Comparison of ENCODE assay signal across 20 cellular contexts in genomic region chr7:24119852-24120251, GRCh38.
"Had no signal": no experiment of that assay in that cellular context is flagged by ENCODE, and none has a peak within 500 bp of the region (broad histone marks: within the 10 kb centered on the region; RNA-seq: fewer than 3 reads in every experiment).

No MANE protein-coding gene starts in this region.

- H3K36me3 Mint-ChIP-seq: stimulated activated naive B cell treated with anti-CD40 and anti-IgM and Interleukin-4, amounts not matched to agents 10 μg/mL and 1 μg/mL and 100 μg/mL, for 72 hours had no signal

- H3K27ac Mint-ChIP-seq: dendritic cell treated with granulocyte-macrophage colony-stimulating factor and Interleukin-4, amounts not matched to agents 40 ng/mL and 50 ng/mL, for 4 days; effector memory CD8-positive, alpha-beta T cell; nephron; stimulated activated naive B cell treated with anti-CD40 and anti-IgM and Interleukin-4, amounts not matched to agents 10 μg/mL and 1 μg/mL and 100 μg/mL, for 72 hours; stimulated activated naive CD8-positive, alpha-beta T cell treated with anti-CD3 and anti-CD28 coated beads, Interleukin-15, amount 100 ng/mL, for 72 hours had no signal

- H3K27me3 Mint-ChIP-seq: dendritic cell treated with granulocyte-macrophage colony-stimulating factor and Interleukin-4, amounts not matched to agents 40 ng/mL and 50 ng/mL, for 4 days had no signal

- ATAC-seq: effector memory CD8-positive, alpha-beta T cell; left colon; left ventricle myocardium superior; psoas muscle; sciatic nerve; stimulated activated naive B cell treated with anti-CD40 and anti-IgM and Interleukin-4, amounts not matched to agents 10 μg/mL and 1 μg/mL and 100 μg/mL, for 72 hours; stimulated activated naive CD8-positive, alpha-beta T cell treated with anti-CD3 and anti-CD28 coated beads, Interleukin-15, amount 100 ng/mL, for 72 hours; upper lobe of right lung had no signal

- H3K9me3 Mint-ChIP-seq: dendritic cell treated with granulocyte-macrophage colony-stimulating factor and Interleukin-4, amounts not matched to agents 40 ng/mL and 50 ng/mL, for 4 days; effector memory CD8-positive, alpha-beta T cell; nephron; stimulated activated naive B cell treated with anti-CD40 and anti-IgM and Interleukin-4, amounts not matched to agents 10 μg/mL and 1 μg/mL and 100 μg/mL, for 72 hours; stimulated activated naive CD8-positive, alpha-beta T cell treated with anti-CD3 and anti-CD28 coated beads, Interleukin-15, amount 100 ng/mL, for 72 hours had no signal

- DNase-seq: effector memory CD8-positive, alpha-beta T cell; erythroblast; foreskin melanocyte; left colon; left ventricle myocardium superior; mesenchymal stem cell; midbrain; psoas muscle; retina; spleen; stimulated activated CD4-positive, alpha-beta T cell treated with anti-CD3 and anti-CD28 coated beads, Interleukin-15, amount 100 ng/mL, for 24 hours; stimulated activated CD4-positive, alpha-beta T cell treated with anti-CD3 and anti-CD28 coated beads, Interleukin-1b, Interleukin-23, amount 100 ng/mL, for 48 hours; stimulated activated CD4-positive, alpha-beta T cell treated with anti-CD3 and anti-CD28 coated beads, Interleukin-4, amount 100 ng/mL, for 4 hours; stimulated activated naive B cell treated with anti-CD40 and anti-IgM and Interleukin-4, amounts not matched to agents 10 μg/mL and 1 μg/mL and 100 μg/mL, for 72 hours; stimulated activated naive CD8-positive, alpha-beta T cell treated with anti-CD3 and anti-CD28 coated beads, Interleukin-15, amount 100 ng/mL, for 72 hours; testis; upper lobe of right lung had no signal

- H3K4me3 Mint-ChIP-seq: dendritic cell treated with granulocyte-macrophage colony-stimulating factor and Interleukin-4, amounts not matched to agents 40 ng/mL and 50 ng/mL, for 4 days; effector memory CD8-positive, alpha-beta T cell; nephron; stimulated activated naive B cell treated with anti-CD40 and anti-IgM and Interleukin-4, amounts not matched to agents 10 μg/mL and 1 μg/mL and 100 μg/mL, for 72 hours; stimulated activated naive CD8-positive, alpha-beta T cell treated with anti-CD3 and anti-CD28 coated beads, Interleukin-15, amount 100 ng/mL, for 72 hours had no signal

- H3K4me1 Mint-ChIP-seq: nephron; stimulated activated naive B cell treated with anti-CD40 and anti-IgM and Interleukin-4, amounts not matched to agents 10 μg/mL and 1 μg/mL and 100 μg/mL, for 72 hours; stimulated activated naive CD8-positive, alpha-beta T cell treated with anti-CD3 and anti-CD28 coated beads, Interleukin-15, amount 100 ng/mL, for 72 hours had no signal
